In genomic region chr1:164716992-164717703, GRCh38 we compare ENCODE assay signal across 7 cellular contexts.
DNase-seq lines count a peak whose midpoint lies in the region; ATAC-seq and TF ChIP-seq lines count a peak whose summit lies in the region.

No MANE protein-coding gene starts in this region.

- no peaks in the 10 kb centered on the region for H3F3A ChIP-seq in smooth muscle cell (ENCODE audit: low read depth)

- H2AFZ ChIP-seq in smooth muscle cell (ENCODE audit: low read depth) = no peak overlapping the region

- no peaks in the 10 kb centered on the region for H4K20me1 ChIP-seq in smooth muscle cell (ENCODE audit: low read depth)

- no peaks in the 10 kb centered on the region for H3K27me3 ChIP-seq in smooth muscle cell (ENCODE audit: low read depth)

- no peak for TF ChIP-seq CTCF in smooth muscle cell (IDR thresholded peaks at IDR 0.05; ENCODE audit: borderline replicate concordance, insufficient read depth, poor library complexity, severe bottlenecking)

- H3K79me2 ChIP-seq in smooth muscle cell (ENCODE audit: low read depth) = peaks cover 52% of the 10 kb centered on the region

- in situ Hi-C loops in ACHN (cut with HindIII; ENCODE audit: low pct_ligation_motif_present, low pct_unique_long_range_greater_than_20kb, low sequenced_read_pairs) = no loop called here

- ATAC-seq in GM19395 (IDR thresholded peaks at IDR 0.05; ENCODE audit: unreplicated experiment) = peak; percentile 94
- ATAC-seq in HG03159 (IDR thresholded peaks at IDR 0.05; ENCODE audit: unreplicated experiment) = peak; percentile 93

- H3K9me3 ChIP-seq in smooth muscle cell (replicated peaks; ENCODE audit: low read depth) = no peaks in the 10 kb centered on the region

- no peak overlapping the region for H3K9ac ChIP-seq in smooth muscle cell (ENCODE audit: low read depth)

- H3K4me2 ChIP-seq in smooth muscle cell = no peak overlapping the region

- H3K27ac ChIP-seq in smooth muscle cell (ENCODE audit: low read depth) = peak overlapping the region; percentile 25

- peaks cover 16% of the 10 kb centered on the region for H3K4me1 ChIP-seq in smooth muscle cell (ENCODE audit: low read depth)

- no peak overlapping the region for H3K4me3 ChIP-seq in smooth muscle cell

- H3K36me3 ChIP-seq in smooth muscle cell (ENCODE audit: low read depth) = no peaks in the 10 kb centered on the region

- WGBS in smooth muscle cell (ENCODE audit: low lambda C conversion rate) = 85% methylated on average over 8 of the region's 8 CpGs

- peak; percentile 59 for DNase-seq in SKM-1 (lab: John Stamatoyannopoulos, UW; ENCODE audit: unreplicated experiment)
- no peak for DNase-seq in smooth muscle cell (lab: John Stamatoyannopoulos, UW; ENCODE audit: unreplicated experiment)
- no peak for DNase-seq in ACHN
- no peak for DNase-seq in activated naive CD4-positive, alpha-beta T cell (lab: John Stamatoyannopoulos, UW)
- DNase-seq in central memory CD4-positive, alpha-beta T cell = no peak
